25 cellular contexts compared by ENCODE assay signal in genomic region chr15:71137138-71137518, GRCh38. TPM values are rescaled to one million over a fixed set of nuclear protein-coding genes. Genes with fewer than 3 reads are reported as not detected.
DNase-seq lines count a peak whose midpoint lies in the region; ATAC-seq, FAIRE-seq and TF ChIP-seq lines count a peak whose summit lies in the region.
"Had no signal": no experiment of that assay in that cellular context is flagged by ENCODE, and none has a peak within 500 bp of the region (broad histone marks: within the 10 kb centered on the region; RNA-seq: fewer than 3 reads in every experiment).

No MANE protein-coding gene starts in this region.

- H3K4me1 Mint-ChIP-seq in MCF 10A (ENCODE audit: insufficient read depth, unreplicated experiment): peaks cover 39% of the 10 kb centered on the region
- H3K4me1 Mint-ChIP-seq in astrocyte (ENCODE audit: low read depth, unreplicated experiment): peaks cover 14% of the 10 kb centered on the region
- H3K4me1 Mint-ChIP-seq: central memory CD8-positive, alpha-beta T cell; memory B cell; natural killer cell had no signal

- H3K36me3 Mint-ChIP-seq in MCF 10A (ENCODE audit: insufficient read depth, unreplicated experiment) (peaks cover 6% of the 10 kb centered on the region), astrocyte (ENCODE audit: low read depth, unreplicated experiment) (no peaks in the 10 kb centered on the region)
- H3K36me3 Mint-ChIP-seq: activated CD4-positive, alpha-beta memory T cell treated with anti-CD3 and anti-CD28 coated beads for 36 hours; memory B cell; natural killer cell; WTC11 had no signal

- ATAC-seq in GM18505 (IDR thresholded peaks at IDR 0.05; ENCODE audit: unreplicated experiment): no peak
- ATAC-seq: effector memory CD8-positive, alpha-beta T cell; natural killer cell had no signal

- TF ChIP-seq POLR2A in breast epithelium (IDR thresholded peaks at IDR 0.05) (no peak), stomach (IDR thresholded peaks at IDR 0.05) (no peak), GM18505 (IDR thresholded peaks at IDR 0.05; ENCODE audit: borderline replicate concordance, extremely low read depth, insufficient read depth, insufficient read length) (no peak)

- 39 to 66% (median 42%) methylated on average over 8 of the region's 8 CpGs for WGBS in stomach, 5 donors

- H3K27me3 ChIP-seq in breast epithelium (no peaks in the 10 kb centered on the region), astrocyte (ENCODE audit: insufficient read depth, low read length) (no peaks in the 10 kb centered on the region), right atrium auricular region (no peaks in the 10 kb centered on the region), stomach (no peaks in the 10 kb centered on the region)
- H3K27me3 ChIP-seq: BLaER1 had no signal

- H3K4me2 ChIP-seq in astrocyte (ENCODE audit: low read length): peak overlapping the region; percentile 66
- H3K4me2 ChIP-seq: BLaER1 had no signal

- BruUV-seq in MCF 10A (replicated peaks; lab: Mats Ljungman, UMichigan): no TSS peak

- H3K9me3 Mint-ChIP-seq in MCF 10A (ENCODE audit: unreplicated experiment) (peaks cover 7% of the 10 kb centered on the region), astrocyte (ENCODE audit: unreplicated experiment) (no peaks in the 10 kb centered on the region)
- H3K9me3 Mint-ChIP-seq: activated CD4-positive, alpha-beta memory T cell treated with anti-CD3 and anti-CD28 coated beads for 36 hours; central memory CD8-positive, alpha-beta T cell; natural killer cell; T-helper 2 cell treated with Interferon-gamma antibody and Interleukin-4, amounts not matched to agents 5 μg/mL and 100 μg/mL, for 36 hours had no signal

- H3K27me3 Mint-ChIP-seq in MCF 10A (ENCODE audit: insufficient read depth, unreplicated experiment): no peaks in the 10 kb centered on the region
- no peaks in the 10 kb centered on the region for H3K27me3 Mint-ChIP-seq in astrocyte (ENCODE audit: low read depth, unreplicated experiment)

- H3K4me3 Mint-ChIP-seq in MCF 10A (ENCODE audit: unreplicated experiment) (no peak overlapping the region), astrocyte (ENCODE audit: unreplicated experiment) (no peak overlapping the region)
- H3K4me3 Mint-ChIP-seq: activated CD4-positive, alpha-beta memory T cell treated with anti-CD3 and anti-CD28 coated beads for 36 hours; central memory CD8-positive, alpha-beta T cell; effector memory CD8-positive, alpha-beta T cell; memory B cell; natural killer cell; T-helper 2 cell treated with Interferon-gamma antibody and Interleukin-4, amounts not matched to agents 5 μg/mL and 100 μg/mL, for 36 hours; WTC11 had no signal

- TF ChIP-seq CTCF in MCF 10A (IDR thresholded peaks at IDR 0.05; ENCODE audit: unreplicated experiment): no peak
- TF ChIP-seq CTCF in breast epithelium (IDR thresholded peaks at IDR 0.05): no peak
- TF ChIP-seq CTCF in astrocyte (IDR thresholded peaks at IDR 0.05; ENCODE audit: insufficient read depth, low read depth, low read length): no peak
- no peak for TF ChIP-seq CTCF in right atrium auricular region (IDR thresholded peaks at IDR 0.05)
- TF ChIP-seq CTCF in stomach (IDR thresholded peaks at IDR 0.05): no peak
- no peak for TF ChIP-seq CTCF in GM10266 (IDR thresholded peaks at IDR 0.05; ENCODE audit: control insufficient read depth, insufficient read depth, low read depth, missing control alignments)

- H3K9ac ChIP-seq in astrocyte (ENCODE audit: low read length): no peak overlapping the region
- H3K9ac ChIP-seq: BLaER1 had no signal

- H3K36me3 ChIP-seq in breast epithelium (no peaks in the 10 kb centered on the region), astrocyte (ENCODE audit: insufficient read depth, low read length) (no peaks in the 10 kb centered on the region), right atrium auricular region (no peaks in the 10 kb centered on the region), stomach (no peaks in the 10 kb centered on the region)
- H3K36me3 ChIP-seq: BLaER1 had no signal

- intact Hi-C loops in MCF 10A (cut with micrococcal nuclease): no loop called here
- intact Hi-C loops in breast epithelium (cut with DNase I; ENCODE audit: low total_unique reads): no loop called here
- intact Hi-C loops in stomach (cut with DNase I; ENCODE audit: low total_unique reads): no loop called here

- CTCF ChIA-PET in MCF 10A (lab: Yijun Ruan, JAX): no interaction called here

- no peaks in the 10 kb centered on the region for H4K20me1 ChIP-seq in astrocyte (ENCODE audit: insufficient read depth, low read length)
- H4K20me1 ChIP-seq: BLaER1 had no signal

- POLR2A ChIA-PET in MCF 10A (lab: Yijun Ruan, JAX): interaction anchor here (1.5 kb wide), 1 partner anchor 13 kb away, joined by 4 read pairs; no protein-coding TSS in a partner anchor

- H3K4me1 ChIP-seq in breast epithelium (no peaks in the 10 kb centered on the region), astrocyte (ENCODE audit: insufficient read depth, low read length) (peaks cover 28% of the 10 kb centered on the region), right atrium auricular region (peaks cover 0 to 53% of the 10 kb centered on the region in 2 donors), stomach (peaks cover 5 to 38% (median 25%) of the 10 kb centered on the region in 4 donors)
- H3K4me1 ChIP-seq: BLaER1 had no signal

- H3K27ac ChIP-seq in breast epithelium (no peak overlapping the region), astrocyte (ENCODE audit: low read depth, low read length) (peak overlapping the region; percentile 73), right atrium auricular region (peak overlapping the region; percentile 58 to 75), stomach (peak overlapping the region in 2 of 5 donors; percentile 26 to 41)
- H3K27ac ChIP-seq: BLaER1 had no signal

- H2AFZ ChIP-seq in astrocyte (ENCODE audit: low read depth, low read length): peak overlapping the region; percentile 72

- FAIRE-seq in astrocyte (lab: Jason Lieb, UNC): no peak
- FAIRE-seq: islet of Langerhans had no signal

- H3K27ac Mint-ChIP-seq in MCF 10A (ENCODE audit: low read depth, unreplicated experiment) (peak overlapping the region; percentile 80), astrocyte (ENCODE audit: unreplicated experiment) (no peak overlapping the region)
- H3K27ac Mint-ChIP-seq: activated CD4-positive, alpha-beta memory T cell treated with anti-CD3 and anti-CD28 coated beads for 36 hours; effector memory CD8-positive, alpha-beta T cell; memory B cell; natural killer cell; T-helper 2 cell treated with Interferon-gamma antibody and Interleukin-4, amounts not matched to agents 5 μg/mL and 100 μg/mL, for 36 hours; WTC11 had no signal

- H3K79me2 ChIP-seq in astrocyte (ENCODE audit: insufficient read depth, low read length): peaks cover 2% of the 10 kb centered on the region

- H3K4me3 ChIP-seq in breast epithelium (no peak overlapping the region), astrocyte (ENCODE audit: insufficient read depth, low read depth, low read length) (no peak overlapping the region), right atrium auricular region (no peak overlapping the region), stomach (no peak overlapping the region)
- H3K4me3 ChIP-seq: BLaER1 had no signal

- no peak for DNase-seq in MCF 10A (ENCODE audit: unreplicated experiment)
- no peak for DNase-seq in breast epithelium (ENCODE audit: low spot score in 2 of 2)
- DNase-seq in astrocyte (ENCODE audit: low read depth): no peak
- peak; percentile 58 for DNase-seq in right atrium auricular region (ENCODE audit: low spot score)
- peak; percentile 83 for DNase-seq in stomach
- no peak for DNase-seq in NCI-H2107 treated with DMSO at 0.1 percent for 48 hours (lab: John Stamatoyannopoulos, UW; ENCODE audit: unreplicated experiment)
- no peak for DNase-seq in GM10266 (ENCODE audit: extremely low spot score)
- DNase-seq: 8988T; activated CD4-positive, alpha-beta memory T cell treated with anti-CD3 and anti-CD28 coated beads for 36 hours; activated T-cell treated with anti-CD3 and anti-CD28 coated beads for 4 hours; effector memory CD8-positive, alpha-beta T cell; hippocampal formation; KBM-7; natural killer cell; NCI-H2029; NCI-H524 treated with DMSO at 0.1 percent for 48 hours; SHP77 treated with DMSO at 0.1 percent for 48 hours; stimulated activated CD4-positive, alpha-beta T cell treated with anti-CD3 and anti-CD28 coated beads, Interleukin-4, amount 100 ng/mL, for 24 hours had no signal

- H3K9me3 ChIP-seq in breast epithelium (no peaks in the 10 kb centered on the region), astrocyte (ENCODE audit: insufficient read depth, low read depth, low read length) (no peaks in the 10 kb centered on the region), right atrium auricular region (no peaks in the 10 kb centered on the region), stomach (no peaks in the 10 kb centered on the region)
- H3K9me3 ChIP-seq: BLaER1 had no signal

- no peak for TF ChIP-seq EP300 in stomach (IDR thresholded peaks at IDR 0.05)

RNA-seq across cellular contexts. Expression of gene THSD4, which starts 21.9 kb away (rescaled TPM):
- total RNA-seq in MCF 10A (2022) (36.3 and 38.2 TPM in 2 replicates), breast epithelium (10 to 100 TPM in 2 of 3 donors, under 1 TPM in 1; 0.64 to 58.7 (median 41.3) TPM), astrocyte (0.99 and 2.5 TPM in 2 replicates), right atrium auricular region (10 to 100 TPM; 41.2 to 85.3 TPM), stomach (10 to 100 TPM; 18.0 to 79.4 (median 23.5) TPM)
- polyA plus RNA-seq in stomach: 10 to 100 TPM in 1 of 3 donors, 1 to 10 TPM in 2; 1.8 to 40.9 (median 5.8) TPM
- total RNA-seq: activated CD4-positive, alpha-beta memory T cell treated with anti-CD3 and anti-CD28 coated beads for 36 hours; natural killer cell had no signal

Comparison
In these comparisons a context has a peak if more than half of its experiments do, and no peak if none do; other contexts are left out.
1. DNase-seq: peak in right atrium auricular region (single experiment) and stomach (single experiment); none in MCF 10A (single experiment), breast epithelium (0 of 2), astrocyte (single experiment), NCI-H2107 treated with DMSO at 0.1 percent for 48 hours (single experiment) and GM10266 (single experiment).
2. H3K27ac ChIP-seq: peak in astrocyte (single experiment) and right atrium auricular region (2 of 2); none in breast epithelium (0 of 2).